Comparison of ENCODE assay signal across 1 cellular context in the genomic region with DNA sequence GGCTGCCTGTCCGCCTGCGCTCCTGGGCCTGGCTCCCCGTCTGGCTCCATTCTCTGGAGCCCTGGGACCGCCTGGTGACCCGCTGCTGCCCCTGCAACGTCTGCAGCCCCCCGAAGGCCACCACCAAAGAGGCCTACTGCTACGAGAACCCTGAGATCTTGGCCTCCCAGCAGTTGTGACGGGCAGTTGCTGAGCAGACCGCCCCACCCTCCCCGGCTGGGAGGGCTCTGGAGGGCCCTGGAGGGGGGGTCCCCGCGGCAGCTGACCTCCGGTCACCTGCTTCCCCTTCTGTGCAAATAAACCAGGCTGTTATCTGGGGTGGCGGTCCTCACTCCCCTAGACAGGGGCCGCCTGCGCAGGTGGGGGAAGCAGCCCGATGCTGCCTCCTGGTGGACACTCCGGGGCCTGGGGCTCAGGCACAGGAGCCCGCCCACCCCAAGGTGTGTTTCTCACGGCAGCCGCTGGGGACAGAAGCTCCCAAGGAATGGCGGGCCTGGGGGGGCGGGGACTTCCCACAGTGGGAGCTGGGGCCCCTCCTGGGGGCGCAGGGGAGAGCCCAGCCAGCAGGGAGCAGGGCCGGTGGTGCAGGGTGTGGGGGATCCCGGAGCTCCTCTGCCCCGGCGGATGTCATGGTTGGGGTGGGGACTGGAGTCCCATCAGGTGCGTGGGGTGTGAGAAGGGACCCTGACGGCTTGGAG.
A peak's percentile ranks its signal among the peaks of the same experiment; 100 is the strongest.
TF ChIP-seq lines count a peak whose summit lies in the region.

No MANE protein-coding gene starts in this region.

TF ChIP-seq in HepG2, 621 proteins besides CTCF, POLR2A, EP300 and RAD21 (continued from another document and continues in another):
- peak; percentile 69; the same call in 1 of the 2 replicates for TF ChIP-seq ZNF710 (CRISPR knock-in tag; IDR thresholded peaks at IDR 0.05; ENCODE audit: borderline replicate concordance)
- no peak for TF ChIP-seq PRMT3 (CRISPR knock-in tag; IDR thresholded peaks at IDR 0.05; ENCODE audit: borderline replicate concordance, low read depth)
- no peak for TF ChIP-seq SP1 (IDR thresholded peaks at IDR 0.05)
- peak; percentile 80 for TF ChIP-seq SP1 (CRISPR knock-in tag; IDR thresholded peaks at IDR 0.05)
- TF ChIP-seq SSRP1 (CRISPR knock-in tag; IDR thresholded peaks at IDR 0.05): no peak; the same call in 1 of the 2 replicates
- no peak for TF ChIP-seq HNRNPH1 (optimal IDR thresholded peaks at IDR 0.05; ENCODE audit: low read depth, low read length)
- peak; percentile 27; the same call in 1 of the 2 replicates for TF ChIP-seq ZNF605 (CRISPR knock-in tag; IDR thresholded peaks at IDR 0.05)
- no peak for TF ChIP-seq RNF2 (conservative IDR thresholded peaks at IDR 0.05; ENCODE audit: low read depth)
- TF ChIP-seq ZNF749 (CRISPR knock-in tag; IDR thresholded peaks at IDR 0.05; ENCODE audit: borderline replicate concordance): no peak
- TF ChIP-seq, protein P1, sequence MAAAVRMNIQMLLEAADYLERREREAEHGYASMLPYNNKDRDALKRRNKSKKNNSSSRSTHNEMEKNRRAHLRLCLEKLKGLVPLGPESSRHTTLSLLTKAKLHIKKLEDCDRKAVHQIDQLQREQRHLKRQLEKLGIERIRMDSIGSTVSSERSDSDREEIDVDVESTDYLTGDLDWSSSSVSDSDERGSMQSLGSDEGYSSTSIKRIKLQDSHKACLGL (CRISPR knock-in tag; IDR thresholded peaks at IDR 0.05): peak; percentile 60; the same call in 1 of the 2 replicates
- TF ChIP-seq DZIP1 (CRISPR knock-in tag; IDR thresholded peaks at IDR 0.05): no peak
- TF ChIP-seq THAP11 (CRISPR knock-in tag; IDR thresholded peaks at IDR 0.05): peak; percentile 72
- TF ChIP-seq HCFC1 (IDR thresholded peaks at IDR 0.05; ENCODE audit: low read depth, low read length): peak; percentile 6; the same call in 1 of the 2 replicates
- TF ChIP-seq, protein P2, sequence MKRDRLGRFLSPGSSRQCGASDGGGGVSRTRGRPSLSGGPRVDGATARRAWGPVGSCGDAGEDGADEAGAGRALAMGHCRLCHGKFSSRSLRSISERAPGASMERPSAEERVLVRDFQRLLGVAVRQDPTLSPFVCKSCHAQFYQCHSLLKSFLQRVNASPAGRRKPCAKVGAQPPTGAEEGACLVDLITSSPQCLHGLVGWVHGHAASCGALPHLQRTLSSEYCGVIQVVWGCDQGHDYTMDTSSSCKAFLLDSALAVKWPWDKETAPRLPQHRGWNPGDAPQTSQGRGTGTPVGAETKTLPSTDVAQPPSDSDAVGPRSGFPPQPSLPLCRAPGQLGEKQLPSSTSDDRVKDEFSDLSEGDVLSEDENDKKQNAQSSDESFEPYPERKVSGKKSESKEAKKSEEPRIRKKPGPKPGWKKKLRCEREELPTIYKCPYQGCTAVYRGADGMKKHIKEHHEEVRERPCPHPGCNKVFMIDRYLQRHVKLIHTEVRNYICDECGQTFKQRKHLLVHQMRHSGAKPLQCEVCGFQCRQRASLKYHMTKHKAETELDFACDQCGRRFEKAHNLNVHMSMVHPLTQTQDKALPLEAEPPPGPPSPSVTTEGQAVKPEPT (CRISPR knock-in tag; IDR thresholded peaks at IDR 0.05; ENCODE audit: low read depth): no peak
- TF ChIP-seq FLYWCH1 (CRISPR knock-in tag; IDR thresholded peaks at IDR 0.05): no peak
- TF ChIP-seq MAFG (CRISPR knock-in tag; IDR thresholded peaks at IDR 0.05): no peak; the same call in 1 of the 2 replicates
- no peak for TF ChIP-seq ZNF484 (CRISPR knock-in tag; IDR thresholded peaks at IDR 0.05; ENCODE audit: borderline replicate concordance, low read depth)
- TF ChIP-seq, protein P3, sequence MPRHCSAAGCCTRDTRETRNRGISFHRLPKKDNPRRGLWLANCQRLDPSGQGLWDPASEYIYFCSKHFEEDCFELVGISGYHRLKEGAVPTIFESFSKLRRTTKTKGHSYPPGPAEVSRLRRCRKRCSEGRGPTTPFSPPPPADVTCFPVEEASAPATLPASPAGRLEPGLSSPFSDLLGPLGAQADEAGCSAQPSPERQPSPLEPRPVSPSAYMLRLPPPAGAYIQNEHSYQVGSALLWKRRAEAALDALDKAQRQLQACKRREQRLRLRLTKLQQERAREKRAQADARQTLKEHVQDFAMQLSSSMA (CRISPR knock-in tag; IDR thresholded peaks at IDR 0.05): no peak
- no peak for TF ChIP-seq GZF1 (CRISPR knock-in tag; IDR thresholded peaks at IDR 0.05)
- TF ChIP-seq ZSCAN20 (CRISPR knock-in tag; IDR thresholded peaks at IDR 0.05; ENCODE audit: borderline replicate concordance): peak; percentile 49; the same call in 1 of the 2 replicates
- TF ChIP-seq, protein P4, sequence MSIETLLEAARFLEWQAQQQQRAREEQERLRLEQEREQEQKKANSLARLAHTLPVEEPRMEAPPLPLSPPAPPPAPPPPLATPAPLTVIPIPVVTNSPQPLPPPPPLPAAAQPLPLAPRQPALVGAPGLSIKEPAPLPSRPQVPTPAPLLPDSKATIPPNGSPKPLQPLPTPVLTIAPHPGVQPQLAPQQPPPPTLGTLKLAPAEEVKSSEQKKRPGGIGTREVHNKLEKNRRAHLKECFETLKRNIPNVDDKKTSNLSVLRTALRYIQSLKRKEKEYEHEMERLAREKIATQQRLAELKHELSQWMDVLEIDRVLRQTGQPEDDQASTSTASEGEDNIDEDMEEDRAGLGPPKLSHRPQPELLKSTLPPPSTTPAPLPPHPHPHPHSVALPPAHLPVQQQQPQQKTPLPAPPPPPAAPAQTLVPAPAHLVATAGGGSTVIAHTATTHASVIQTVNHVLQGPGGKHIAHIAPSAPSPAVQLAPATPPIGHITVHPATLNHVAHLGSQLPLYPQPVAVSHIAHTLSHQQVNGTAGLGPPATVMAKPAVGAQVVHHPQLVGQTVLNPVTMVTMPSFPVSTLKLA (IDR thresholded peaks at IDR 0.05): no peak
- no peak; the same call in 1 of the 2 replicates for TF ChIP-seq ARID5B (CRISPR knock-in tag; IDR thresholded peaks at IDR 0.05)
- TF ChIP-seq, protein P5, sequence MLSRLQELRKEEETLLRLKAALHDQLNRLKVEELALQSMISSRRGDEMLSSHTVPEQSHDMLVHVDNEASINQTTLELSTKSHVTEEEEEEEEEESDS (CRISPR knock-in tag; IDR thresholded peaks at IDR 0.05; ENCODE audit: borderline replicate concordance): no peak
- no peak for TF ChIP-seq TCF7 (IDR thresholded peaks at IDR 0.05; ENCODE audit: low read depth)
- no peak for TF ChIP-seq HNRNPUL1 (IDR thresholded peaks at IDR 0.05; ENCODE audit: low read depth, low read length)
- TF ChIP-seq FOXO4 (CRISPR knock-in tag; conservative IDR thresholded peaks at IDR 0.05): no peak
- TF ChIP-seq, protein P6, sequence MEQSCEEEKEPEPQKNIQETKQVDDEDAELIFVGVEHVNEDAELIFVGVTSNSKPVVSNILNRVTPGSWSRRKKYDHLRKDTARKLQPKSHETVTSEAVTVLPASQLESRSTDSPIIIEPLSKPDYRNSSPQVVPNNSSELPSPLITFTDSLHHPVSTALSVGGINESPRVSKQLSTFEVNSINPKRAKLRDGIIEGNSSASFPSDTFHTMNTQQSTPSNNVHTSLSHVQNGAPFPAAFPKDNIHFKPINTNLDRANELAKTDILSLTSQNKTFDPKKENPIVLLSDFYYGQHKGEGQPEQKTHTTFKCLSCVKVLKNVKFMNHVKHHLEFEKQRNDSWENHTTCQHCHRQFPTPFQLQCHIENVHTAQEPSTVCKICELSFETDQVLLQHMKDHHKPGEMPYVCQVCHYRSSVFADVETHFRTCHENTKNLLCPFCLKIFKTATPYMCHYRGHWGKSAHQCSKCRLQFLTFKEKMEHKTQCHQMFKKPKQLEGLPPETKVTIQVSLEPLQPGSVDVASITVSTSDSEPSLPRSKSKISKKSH (CRISPR knock-in tag; IDR thresholded peaks at IDR 0.05; ENCODE audit: borderline replicate concordance): no peak
- TF ChIP-seq ZNF850 (CRISPR knock-in tag; conservative IDR thresholded peaks at IDR 0.05): no peak
- TF ChIP-seq HDAC6 (IDR thresholded peaks at IDR 0.05; ENCODE audit: low read depth, low read length): no peak
- no peak for TF ChIP-seq CENPT (CRISPR knock-in tag; IDR thresholded peaks at IDR 0.05; ENCODE audit: low read depth)
- TF ChIP-seq ISL2 (CRISPR knock-in tag; IDR thresholded peaks at IDR 0.05): peak; percentile 68
- TF ChIP-seq, protein P7, sequence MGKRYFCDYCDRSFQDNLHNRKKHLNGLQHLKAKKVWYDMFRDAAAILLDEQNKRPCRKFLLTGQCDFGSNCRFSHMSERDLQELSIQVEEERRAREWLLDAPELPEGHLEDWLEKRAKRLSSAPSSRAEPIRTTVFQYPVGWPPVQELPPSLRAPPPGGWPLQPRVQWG (CRISPR knock-in tag; IDR thresholded peaks at IDR 0.05; ENCODE audit: borderline replicate concordance, low read depth): no peak
- TF ChIP-seq NR2F1 (CRISPR knock-in tag; IDR thresholded peaks at IDR 0.05): peak; percentile 69 to 85; a peak in 3 of 4 replicates
- TF ChIP-seq, protein P8, sequence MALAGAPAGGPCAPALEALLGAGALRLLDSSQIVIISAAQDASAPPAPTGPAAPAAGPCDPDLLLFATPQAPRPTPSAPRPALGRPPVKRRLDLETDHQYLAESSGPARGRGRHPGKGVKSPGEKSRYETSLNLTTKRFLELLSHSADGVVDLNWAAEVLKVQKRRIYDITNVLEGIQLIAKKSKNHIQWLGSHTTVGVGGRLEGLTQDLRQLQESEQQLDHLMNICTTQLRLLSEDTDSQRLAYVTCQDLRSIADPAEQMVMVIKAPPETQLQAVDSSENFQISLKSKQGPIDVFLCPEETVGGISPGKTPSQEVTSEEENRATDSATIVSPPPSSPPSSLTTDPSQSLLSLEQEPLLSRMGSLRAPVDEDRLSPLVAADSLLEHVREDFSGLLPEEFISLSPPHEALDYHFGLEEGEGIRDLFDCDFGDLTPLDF (CRISPR knock-in tag; IDR thresholded peaks at IDR 0.05): no peak
- no peak for TF ChIP-seq PCBP2 (optimal IDR thresholded peaks at IDR 0.05; ENCODE audit: low read depth, low read length, poor library complexity, severe bottlenecking)
- TF ChIP-seq SNAI1 (CRISPR knock-in tag; IDR thresholded peaks at IDR 0.05; ENCODE audit: borderline replicate concordance): peak; percentile 62; the same call in 1 of the 2 replicates
- peak; percentile 91; the same call in 1 of the 2 replicates for TF ChIP-seq SAFB2 (CRISPR knock-in tag; IDR thresholded peaks at IDR 0.05; ENCODE audit: borderline replicate concordance, low read depth)
- TF ChIP-seq POLR2G (IDR thresholded peaks at IDR 0.05; ENCODE audit: low read depth, low read length): no peak; the same call in 1 of the 2 replicates
